Comparison of ENCODE assay signal across 21 cellular contexts in the genomic region with DNA sequence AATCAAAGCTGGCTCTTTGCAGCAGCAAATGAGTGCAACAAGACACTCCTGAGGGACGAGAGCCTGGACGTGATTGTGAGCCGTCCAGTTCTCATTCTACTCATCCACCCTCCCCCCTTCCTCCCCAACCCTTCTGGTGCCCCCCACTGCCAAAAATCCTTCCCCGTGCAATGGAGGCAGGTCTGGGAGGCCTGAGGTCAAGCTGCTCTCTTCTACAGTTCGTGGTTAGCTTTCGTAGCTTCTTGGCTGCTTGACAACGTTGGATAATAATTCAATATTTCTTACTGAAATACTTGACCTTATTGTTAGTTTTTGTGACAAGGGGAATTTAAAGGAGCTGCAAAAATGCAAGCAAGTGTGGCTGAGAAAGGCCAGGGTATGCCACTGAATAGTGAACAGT.
"Had no signal": no experiment of that assay in that cellular context is flagged by ENCODE, and none has a peak within 500 bp of the region (broad histone marks: within the 10 kb centered on the region; RNA-seq: fewer than 3 reads in every experiment).

No MANE protein-coding gene starts in this region.

- H3K36me3 ChIP-seq: gastroesophageal sphincter, heart left ventricle, ovary, right lobe of liver, vagina had no signal

- H3K27me3 ChIP-seq: heart left ventricle, ovary, right lobe of liver, testis, vagina had no signal

- H3K9me3 ChIP-seq: gastroesophageal sphincter, heart left ventricle, ovary, right lobe of liver, testis, vagina had no signal

- H3K4me3 ChIP-seq: gastroesophageal sphincter, heart left ventricle, ovary, right lobe of liver, testis, vagina had no signal

- DNase-seq: activated CD4-positive, alpha-beta memory T cell treated with anti-CD3 and anti-CD28 coated beads for 36 hours; activated CD4-positive, alpha-beta T cell treated with anti-CD3 and anti-CD28 coated beads for 48 hours; activated naive CD4-positive, alpha-beta T cell treated with Interleukin-2 at 50 U/mL for 16 hours; activated naive CD8-positive, alpha-beta T cell treated with anti-CD3 and anti-CD28 coated beads for 36 hours; activated T-cell treated with anti-CD3 and anti-CD28 coated beads, Interleukin-2, amount 50 U/mL, for 48 hours; amniotic stem cell; cerebellar nuclear complex; cortex of kidney; heart left ventricle; left colon; midbrain; natural killer cell; ovary; right lobe of liver; small intestine; stimulated activated CD4-positive, alpha-beta T cell treated with anti-CD3 and anti-CD28 coated beads, Interleukin-2, amount 100 ng/mL, for 48 hours; stimulated activated CD8-positive, alpha-beta memory T cell treated with anti-CD3 and anti-CD28 coated beads, Interleukin-4, amount 100 ng/mL, for 48 hours; stimulated activated naive B cell treated with anti-CD40 and anti-IgM and Interleukin-4, amounts not matched to agents 10 μg/mL and 1 μg/mL and 100 μg/mL, for 72 hours; testis had no signal

- H3K4me1 ChIP-seq: gastroesophageal sphincter, right lobe of liver, testis had no signal

- H3K27ac ChIP-seq: gastroesophageal sphincter, ovary, right lobe of liver, vagina had no signal

- ATAC-seq: gastroesophageal sphincter; left colon; natural killer cell; right lobe of liver; stimulated activated naive B cell treated with anti-CD40 and anti-IgM and Interleukin-4, amounts not matched to agents 10 μg/mL and 1 μg/mL and 100 μg/mL, for 72 hours had no signal
